1 cellular context compared by ENCODE assay signal in the genomic region with DNA sequence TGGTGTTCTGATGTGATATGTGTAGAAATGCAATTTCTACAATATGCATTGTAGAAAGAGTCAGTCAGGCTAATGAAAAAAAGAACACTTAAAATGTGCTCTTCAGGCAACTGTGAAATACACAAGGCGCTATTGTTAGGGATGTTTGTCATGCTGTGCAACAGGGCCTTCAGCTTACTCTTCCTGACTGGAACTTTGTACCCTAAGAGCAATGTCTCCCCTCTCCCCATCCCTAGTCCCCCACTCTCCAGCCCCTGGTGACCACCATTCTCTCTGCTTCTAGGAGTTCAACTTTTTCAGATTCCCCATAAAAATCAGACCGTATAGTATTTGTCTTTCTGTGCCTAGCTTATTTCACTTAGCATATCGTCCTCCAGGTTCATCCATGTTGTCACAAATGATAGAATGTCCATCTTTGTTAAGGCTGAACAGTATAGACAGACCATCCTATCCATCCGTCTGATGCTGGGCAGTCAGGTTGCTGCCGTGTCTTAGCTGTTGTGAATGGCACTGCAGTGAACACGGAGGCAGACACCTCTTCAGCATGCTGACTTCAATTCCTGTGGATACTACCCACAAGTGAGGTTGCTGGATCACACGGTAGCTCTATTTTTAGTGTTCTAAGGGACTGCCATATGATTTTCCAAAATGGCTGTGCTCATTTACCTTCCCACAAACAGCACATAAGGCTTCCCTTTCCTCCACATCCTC.
TF ChIP-seq lines count a peak whose summit lies in the region.

No MANE protein-coding gene starts in this region.

TF ChIP-seq in HepG2, 621 proteins besides CTCF, POLR2A, EP300 and RAD21 (continued from another document):
- TF ChIP-seq, protein P1, sequence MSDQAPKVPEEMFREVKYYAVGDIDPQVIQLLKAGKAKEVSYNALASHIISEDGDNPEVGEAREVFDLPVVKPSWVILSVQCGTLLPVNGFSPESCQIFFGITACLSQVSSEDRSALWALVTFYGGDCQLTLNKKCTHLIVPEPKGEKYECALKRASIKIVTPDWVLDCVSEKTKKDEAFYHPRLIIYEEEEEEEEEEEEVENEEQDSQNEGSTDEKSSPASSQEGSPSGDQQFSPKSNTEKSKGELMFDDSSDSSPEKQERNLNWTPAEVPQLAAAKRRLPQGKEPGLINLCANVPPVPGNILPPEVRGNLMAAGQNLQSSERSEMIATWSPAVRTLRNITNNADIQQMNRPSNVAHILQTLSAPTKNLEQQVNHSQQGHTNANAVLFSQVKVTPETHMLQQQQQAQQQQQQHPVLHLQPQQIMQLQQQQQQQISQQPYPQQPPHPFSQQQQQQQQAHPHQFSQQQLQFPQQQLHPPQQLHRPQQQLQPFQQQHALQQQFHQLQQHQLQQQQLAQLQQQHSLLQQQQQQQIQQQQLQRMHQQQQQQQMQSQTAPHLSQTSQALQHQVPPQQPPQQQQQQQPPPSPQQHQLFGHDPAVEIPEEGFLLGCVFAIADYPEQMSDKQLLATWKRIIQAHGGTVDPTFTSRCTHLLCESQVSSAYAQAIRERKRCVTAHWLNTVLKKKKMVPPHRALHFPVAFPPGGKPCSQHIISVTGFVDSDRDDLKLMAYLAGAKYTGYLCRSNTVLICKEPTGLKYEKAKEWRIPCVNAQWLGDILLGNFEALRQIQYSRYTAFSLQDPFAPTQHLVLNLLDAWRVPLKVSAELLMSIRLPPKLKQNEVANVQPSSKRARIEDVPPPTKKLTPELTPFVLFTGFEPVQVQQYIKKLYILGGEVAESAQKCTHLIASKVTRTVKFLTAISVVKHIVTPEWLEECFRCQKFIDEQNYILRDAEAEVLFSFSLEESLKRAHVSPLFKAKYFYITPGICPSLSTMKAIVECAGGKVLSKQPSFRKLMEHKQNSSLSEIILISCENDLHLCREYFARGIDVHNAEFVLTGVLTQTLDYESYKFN (CRISPR knock-in tag; conservative IDR thresholded peaks at IDR 0.05): peak; percentile 84
- TF ChIP-seq, protein P2, sequence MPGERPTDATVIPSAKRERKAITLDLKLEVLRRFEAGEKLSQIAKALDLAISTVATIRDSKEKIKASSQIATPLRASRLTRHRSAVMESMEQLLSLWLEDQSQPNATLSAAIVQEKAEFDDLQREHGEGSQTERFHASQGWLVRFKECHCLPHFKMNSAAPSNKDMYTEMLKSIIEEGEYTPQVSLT (CRISPR knock-in tag; IDR thresholded peaks at IDR 0.05; ENCODE audit: borderline replicate concordance, low read depth): no peak
- peak; percentile 89 for TF ChIP-seq HNF4A (CRISPR knock-in tag; IDR thresholded peaks at IDR 0.05)
- no peak for TF ChIP-seq SOX6 (IDR thresholded peaks at IDR 0.05)
- peak; percentile 87 for TF ChIP-seq SOX6 (CRISPR knock-in tag; IDR thresholded peaks at IDR 0.05)
- no peak for TF ChIP-seq ZIK1 (CRISPR knock-in tag; IDR thresholded peaks at IDR 0.05; ENCODE audit: borderline replicate concordance, low read depth)
- TF ChIP-seq, protein P3, sequence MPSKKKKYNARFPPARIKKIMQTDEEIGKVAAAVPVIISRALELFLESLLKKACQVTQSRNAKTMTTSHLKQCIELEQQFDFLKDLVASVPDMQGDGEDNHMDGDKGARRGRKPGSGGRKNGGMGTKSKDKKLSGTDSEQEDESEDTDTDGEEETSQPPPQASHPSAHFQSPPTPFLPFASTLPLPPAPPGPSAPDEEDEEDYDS (CRISPR knock-in tag; IDR thresholded peaks at IDR 0.05): no peak
- no peak for TF ChIP-seq ZNF556 (CRISPR knock-in tag; IDR thresholded peaks at IDR 0.05; ENCODE audit: borderline replicate concordance)
TF ChIP-seq in HepG2: peak in this region for 59.
